8 cellular contexts compared by ENCODE assay signal in genomic region chr7:5423844-5424688, GRCh38. TPM values are rescaled to one million over a fixed set of nuclear protein-coding genes. Genes with fewer than 3 reads are reported as not detected.
DNase-seq lines count a peak whose midpoint lies in the region; ATAC-seq, FAIRE-seq and TF ChIP-seq lines count a peak whose summit lies in the region.

No MANE protein-coding gene starts in this region.

- peak overlapping the region; percentile 78 to 99 for H3K9ac ChIP-seq in kidney (ENCODE audit: low read length in 2 of 2)

- H3K9me3 ChIP-seq in T-helper 17 cell (ENCODE audit: control insufficient read depth, low read length, poor library complexity, severe bottlenecking), result no peaks in the 10 kb centered on the region
- no peaks in the 10 kb centered on the region for H3K9me3 ChIP-seq in kidney (ENCODE audit: control insufficient read depth in 1 of 2, low read length in 2 of 2)

- DNase-seq in AG08395 (ENCODE audit: low spot score), result peak; percentile 95
- no peak for DNase-seq in GM19239 (ENCODE audit: insufficient read length, low spot score)
- DNase-seq in NCI-H2029 (lab: John Stamatoyannopoulos, UW), result peak; percentile 98
- DNase-seq in T-helper 17 cell, result no peak
- DNase-seq in coronary artery (ENCODE audit: low spot score), result peak; percentile 98
- peak; percentile 97 for DNase-seq in kidney

- H3K27me3 Mint-ChIP-seq in T-helper 17 cell, result peaks cover 36% of the 10 kb centered on the region

- ATAC-seq in T-helper 17 cell (peak; percentile 49), GM21528 (IDR thresholded peaks at IDR 0.05; ENCODE audit: low FRiP score, unreplicated experiment) (no peak)

- H3K4me1 ChIP-seq in kidney (ENCODE audit: control insufficient read depth in 1 of 2, insufficient read depth in 1 of 2, low read depth in 1 of 2, low read length in 2 of 2), result peaks cover under 1 to 8% of the 10 kb centered on the region in 2 donors

- peak overlapping the region; percentile 96 to 100 for H3K27ac ChIP-seq in coronary artery
- peak overlapping the region; percentile 99 for H3K27ac ChIP-seq in kidney (ENCODE audit: low read depth in 2 of 2, low read length in 2 of 2)
- peak overlapping the region; percentile 86 to 100 (median 99) for H3K27ac ChIP-seq in skin epidermis

- TF ChIP-seq CTCF in coronary artery (IDR thresholded peaks at IDR 0.05) (no peak), kidney (IDR thresholded peaks at IDR 0.05; ENCODE audit: borderline replicate concordance, extremely low read depth, insufficient read depth) (no peak)

- H3K4me3 Mint-ChIP-seq in T-helper 17 cell, result peak overlapping the region; percentile 88

- no peaks in the 10 kb centered on the region for H3K36me3 ChIP-seq in kidney (ENCODE audit: control insufficient read depth in 1 of 2, insufficient read depth in 2 of 2, low read length in 2 of 2)

- intact Hi-C loops in kidney (cut with DNase I), result no loop called here

- H3K4me1 Mint-ChIP-seq in T-helper 17 cell, result peaks cover 31% of the 10 kb centered on the region

- H3K27ac Mint-ChIP-seq in T-helper 17 cell, result peak overlapping the region; percentile 14

- H3K4me3 ChIP-seq in coronary artery (peak overlapping the region; percentile 96), kidney (ENCODE audit: low read length in 2 of 2) (peak overlapping the region; percentile 85 to 93), skin epidermis (peak overlapping the region; percentile 50 to 96 (median 75))

- H3K36me3 Mint-ChIP-seq in T-helper 17 cell (ENCODE audit: low read depth), result no peaks in the 10 kb centered on the region

- FAIRE-seq in GM19239 (lab: Jason Lieb, UNC) (peak; percentile 86), kidney (lab: Jason Lieb, UNC) (no peak)

RNA-seq across cellular contexts. Expression of gene TNRC18, which starts 0.4 kb away (rescaled TPM):
- total RNA-seq in T-helper 17 cell (10 to 100 TPM; 54.5 to 67.6 TPM), kidney (125 TPM)
- 12.5 TPM for polyA plus RNA-seq in kidney (ENCODE audit: insufficient read depth, low read depth, low replicate concordance)

Comparison
In these comparisons a context has a peak if more than half of its experiments do, and no peak if none do; other contexts are left out.
1. DNase-seq: peak in AG08395 (single experiment), NCI-H2029 (single experiment), coronary artery (single experiment) and kidney (single experiment); none in GM19239 (single experiment) and T-helper 17 cell (0 of 3).
2. Peak in every context shown above with its lines, with median percentiles within 50 percentile points of each other: H3K27ac ChIP-seq and H3K4me3 ChIP-seq.